Comparison of ENCODE assay signal across 27 cellular contexts in the genomic region with DNA sequence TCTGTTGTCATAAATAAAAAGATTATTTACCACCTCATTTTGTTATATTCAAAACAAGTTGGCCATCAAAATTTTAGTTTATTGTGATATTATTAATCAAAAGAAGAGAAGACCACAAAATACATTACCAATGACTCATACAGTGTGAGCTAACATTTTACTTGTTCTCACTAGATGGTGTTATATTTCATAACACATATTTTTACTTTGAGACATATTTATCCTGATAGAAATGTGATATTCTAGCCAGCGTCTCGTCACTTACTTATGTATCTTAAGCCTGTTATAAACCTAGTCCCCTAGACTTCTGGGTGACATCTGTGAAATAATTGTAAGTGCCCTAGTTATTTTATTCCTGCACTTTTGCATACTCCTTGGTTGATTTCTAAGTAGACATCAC.
DNase-seq lines count a peak whose midpoint lies in the region; FAIRE-seq and TF ChIP-seq lines count a peak whose summit lies in the region.
"Had no signal": no experiment of that assay in that cellular context is flagged by ENCODE, and none has a peak within 500 bp of the region (broad histone marks: within the 10 kb centered on the region; RNA-seq: fewer than 3 reads in every experiment).

No MANE protein-coding gene starts in this region.

- no peak overlapping the region for H3K4me3 ChIP-seq in bronchial epithelial cell (ENCODE audit: low read depth, low read length)
- H3K4me3 ChIP-seq in retinal pigment epithelial cell (ENCODE audit: low read length), result no peak overlapping the region
- H3K4me3 ChIP-seq: BLaER1, body of pancreas, GM12878, left lung, neural progenitor cell, stomach, thyroid gland had no signal

- no peaks in the 10 kb centered on the region for H3K36me3 ChIP-seq in bronchial epithelial cell (ENCODE audit: control insufficient read depth, insufficient read depth, low read length)
- H3K36me3 ChIP-seq: BLaER1, left lung, neural progenitor cell, stomach, thyroid gland had no signal

- H3K27me3 ChIP-seq in bronchial epithelial cell (ENCODE audit: control insufficient read depth, insufficient read depth, low read length), result no peaks in the 10 kb centered on the region
- H3K27me3 ChIP-seq: BLaER1, body of pancreas, left lung, neural progenitor cell, stomach, thyroid gland had no signal

- FAIRE-seq in bronchial epithelial cell (lab: Jason Lieb, UNC), result no peak
- FAIRE-seq: GM12878, H1, islet of Langerhans, TTC549 had no signal

- TF ChIP-seq CTCF in bronchial epithelial cell (IDR thresholded peaks at IDR 0.05; ENCODE audit: insufficient read depth, low read length, severe bottlenecking), result no peak
- no peak for TF ChIP-seq CTCF in retinal pigment epithelial cell (conservative IDR thresholded peaks at IDR 0.05; ENCODE audit: low read depth, low read length)

- peak; percentile 46 for DNase-seq in HT1080 (ENCODE audit: low read depth)
- DNase-seq in NCI-H69 (lab: John Stamatoyannopoulos, UW), result peak; percentile 27
- DNase-seq in bronchial epithelial cell (ENCODE audit: low read depth), result peak; percentile 89
- DNase-seq in retinal pigment epithelial cell (ENCODE audit: low read depth), result peak; percentile 62
- no peak for DNase-seq in NCI-H1694 treated with DMSO at 0.1 percent for 48 hours (lab: John Stamatoyannopoulos, UW)
- DNase-seq in glomerular visceral epithelial cell (ENCODE audit: extremely low spot score), result no peak
- DNase-seq in NCI-H1048 (lab: John Stamatoyannopoulos, UW), result no peak
- DNase-seq: activated CD4-positive, alpha-beta T cell treated with anti-CD3 and anti-CD28 coated beads, Interleukin-2, amount 50 U/mL, for 4 hours; activated naive CD8-positive, alpha-beta T cell treated with anti-CD3 and anti-CD28 coated beads, Interleukin-2, amount 50 U/mL, for 24 hours; activated T-cell treated with anti-CD3 and anti-CD28 coated beads, Interleukin-2, amount 50 U/mL, for 72 hours; body of pancreas; glutamatergic neuron; HFFc6; left lung; mesenchymal stem cell; NCI-H1417; NCI-H2081; retina; stomach; T-helper 17 cell; thyroid gland had no signal

Comparison
In these comparisons a context has a peak if more than half of its experiments do, and no peak if none do; other contexts are left out.
1. DNase-seq: peak in HT1080 (single experiment), NCI-H69 (single experiment), bronchial epithelial cell (single experiment) and retinal pigment epithelial cell (single experiment); none in NCI-H1694 treated with DMSO at 0.1 percent for 48 hours (single experiment), glomerular visceral epithelial cell (single experiment) and NCI-H1048 (single experiment).